23 cellular contexts compared by ENCODE assay signal in genomic region chr2:114728372-114728771, GRCh38.
"Had no signal": no experiment of that assay in that cellular context is flagged by ENCODE, and none has a peak within 500 bp of the region (broad histone marks: within the 10 kb centered on the region; RNA-seq: fewer than 3 reads in every experiment).

No MANE protein-coding gene starts in this region.

- H3K36me3 ChIP-seq: MG63 had no signal

- H3K9me3 ChIP-seq: MG63 had no signal

- H3K4me3 ChIP-seq: MG63 had no signal

- H3K27me3 ChIP-seq: MG63 had no signal

- DNase-seq: MG63, MM.1S, MV-4-11, NCI-H1048, NCI-H1092, NCI-H1105, NCI-H1105 treated with DMSO at 0.1 percent for 48 hours, NCI-H1417 treated with DMSO at 0.1 percent for 48 hours, NCI-H1436 treated with DMSO at 0.1 percent for 48 hours, NCI-H146, NCI-H187, NCI-H187 treated with DMSO at 0.1 percent for 48 hours, NCI-H1930, NCI-H2029 treated with DMSO at 0.1 percent for 48 hours, NCI-H2081 treated with DMSO at 0.1 percent for 48 hours, NCI-H2107, NCI-H2171, NCI-H2171 treated with DMSO at 0.1 percent for 48 hours, NCI-H2227 treated with DMSO at 0.1 percent for 48 hours, NCI-H226, NCI-H345, NCI-H446 treated with DMSO at 0.1 percent for 48 hours, NCI-H510A had no signal
